12 cellular contexts compared by ENCODE assay signal in genomic region chr3:113546414-113546893, GRCh38. TPM values are rescaled to one million over a fixed set of nuclear protein-coding genes. Genes with fewer than 3 reads are reported as not detected.
A peak's percentile ranks its signal among the peaks of the same experiment; 100 is the strongest.
DNase-seq lines count a peak whose midpoint lies in the region; ATAC-seq and TF ChIP-seq lines count a peak whose summit lies in the region.
"Had no signal": no experiment of that assay in that cellular context is flagged by ENCODE, and none has a peak within 500 bp of the region (broad histone marks: within the 10 kb centered on the region; RNA-seq: fewer than 3 reads in every experiment).

No MANE protein-coding gene starts in this region.

- H3K4me3 Mint-ChIP-seq in stimulated activated naive CD8-positive, alpha-beta T cell treated with anti-CD3 and anti-CD28 coated beads, Interleukin-15, Interleukin-2, amounts not matched to agents 100 ng/mL and 50 ng/mL, for 24 hours, result peak overlapping the region; percentile 68
- no peak overlapping the region for H3K4me3 Mint-ChIP-seq in WTC11
- H3K4me3 Mint-ChIP-seq: brain had no signal

- no peak for ATAC-seq in stimulated activated naive CD8-positive, alpha-beta T cell treated with anti-CD3 and anti-CD28 coated beads, Interleukin-15, Interleukin-2, amounts not matched to agents 100 U/mL and 50 U/mL, for 24 hours
- ATAC-seq in HG02678 (IDR thresholded peaks at IDR 0.05; ENCODE audit: unreplicated experiment) (peak; percentile 88), HG03575 (IDR thresholded peaks at IDR 0.05; ENCODE audit: extremely low read depth, insufficient number of reproducible peaks, low FRiP score, unreplicated experiment) (peak; percentile 77), WTC11 (no peak)
- ATAC-seq: gastroesophageal sphincter had no signal

- CTCF ChIA-PET in WTC11 (lab: Charles Lee), result no interaction called here

- no peak overlapping the region for H3K27ac ChIP-seq in brain microvascular endothelial cell
- H3K27ac ChIP-seq: gastroesophageal sphincter had no signal

- H3K27ac Mint-ChIP-seq in stimulated activated naive CD8-positive, alpha-beta T cell treated with anti-CD3 and anti-CD28 coated beads, Interleukin-15, Interleukin-2, amounts not matched to agents 100 ng/mL and 50 ng/mL, for 24 hours, result peak overlapping the region; percentile 81
- H3K27ac Mint-ChIP-seq in WTC11, result no peak overlapping the region
- H3K27ac Mint-ChIP-seq: brain had no signal

- peaks cover 40% of the 10 kb centered on the region for H3K4me1 Mint-ChIP-seq in stimulated activated naive CD8-positive, alpha-beta T cell treated with anti-CD3 and anti-CD28 coated beads, Interleukin-15, Interleukin-2, amounts not matched to agents 100 ng/mL and 50 ng/mL, for 24 hours (ENCODE audit: low read depth)
- H3K4me1 Mint-ChIP-seq in WTC11, result no peaks in the 10 kb centered on the region
- H3K4me1 Mint-ChIP-seq: brain had no signal

- in situ Hi-C loops in brain microvascular endothelial cell (cut with HindIII; ENCODE audit: low pct_ligation_motif_present, low sequenced_read_pairs), result no loop called here

- H3K4me3 ChIP-seq in brain microvascular endothelial cell (ENCODE audit: low read depth, low read length), result no peak overlapping the region
- H3K4me3 ChIP-seq: gastroesophageal sphincter had no signal

- no peak for DNase-seq in stimulated activated naive CD8-positive, alpha-beta T cell treated with anti-CD3 and anti-CD28 coated beads, Interleukin-15, Interleukin-2, amounts not matched to agents 100 U/mL and 50 U/mL, for 24 hours
- no peak for DNase-seq in WTC11 (ENCODE audit: low spot score)
- DNase-seq in germinal center (ENCODE audit: low spot score), result no peak
- DNase-seq in NOMO-1 (lab: John Stamatoyannopoulos, UW; ENCODE audit: unreplicated experiment in 2 of 2), result no peak
- DNase-seq in brain microvascular endothelial cell, result no peak
- DNase-seq: NCI-H2107; stimulated activated CD4-positive, alpha-beta T cell treated with anti-CD3 and anti-CD28 coated beads, Interleukin-4, amount 100 ng/mL, for 24 hours had no signal

- no peaks in the 10 kb centered on the region for H3K27me3 Mint-ChIP-seq in stimulated activated naive CD8-positive, alpha-beta T cell treated with anti-CD3 and anti-CD28 coated beads, Interleukin-15, Interleukin-2, amounts not matched to agents 100 ng/mL and 50 ng/mL, for 24 hours
- H3K27me3 Mint-ChIP-seq in WTC11 (ENCODE audit: low read depth), result peaks cover 8% of the 10 kb centered on the region

- H3K27me3 ChIP-seq in brain microvascular endothelial cell (replicated peaks), result no peaks in the 10 kb centered on the region
- H3K27me3 ChIP-seq: gastroesophageal sphincter had no signal

- POLR2A ChIA-PET in WTC11 (lab: Charles Lee), result no interaction called here

- H3K36me3 ChIP-seq in brain microvascular endothelial cell (replicated peaks), result no peaks in the 10 kb centered on the region
- H3K36me3 ChIP-seq: gastroesophageal sphincter had no signal

- peaks cover 4% of the 10 kb centered on the region for H3K9me3 Mint-ChIP-seq in stimulated activated naive CD8-positive, alpha-beta T cell treated with anti-CD3 and anti-CD28 coated beads, Interleukin-15, Interleukin-2, amounts not matched to agents 100 ng/mL and 50 ng/mL, for 24 hours
- peaks cover 14% of the 10 kb centered on the region for H3K9me3 Mint-ChIP-seq in WTC11

- peaks cover 25% of the 10 kb centered on the region for H3K36me3 Mint-ChIP-seq in stimulated activated naive CD8-positive, alpha-beta T cell treated with anti-CD3 and anti-CD28 coated beads, Interleukin-15, Interleukin-2, amounts not matched to agents 100 ng/mL and 50 ng/mL, for 24 hours (ENCODE audit: low read depth)
- H3K36me3 Mint-ChIP-seq in WTC11, result no peaks in the 10 kb centered on the region
- H3K36me3 Mint-ChIP-seq: brain had no signal

- TF ChIP-seq CTCF in WTC11 (IDR thresholded peaks at IDR 0.05) (no peak), brain microvascular endothelial cell (IDR thresholded peaks at IDR 0.05; ENCODE audit: low read depth, low read length, missing control alignments) (no peak)

TF ChIP-seq in WTC11, 78 proteins besides CTCF, POLR2A, EP300 and RAD21:
- no peak for TF ChIP-seq SMAD4 (CRISPR knock-in tag; IDR thresholded peaks at IDR 0.05)
- TF ChIP-seq SP1 (CRISPR knock-in tag; conservative IDR thresholded peaks at IDR 0.05), result no peak
- TF ChIP-seq PREB (CRISPR knock-in tag; IDR thresholded peaks at IDR 0.05; ENCODE audit: borderline replicate concordance), result no peak
- TF ChIP-seq USF2 (CRISPR knock-in tag; IDR thresholded peaks at IDR 0.05), result no peak
- no peak for TF ChIP-seq ZNF121 (CRISPR knock-in tag; IDR thresholded peaks at IDR 0.05)
- TF ChIP-seq ZNF317 (CRISPR knock-in tag; IDR thresholded peaks at IDR 0.05; ENCODE audit: borderline replicate concordance, low read depth), result no peak
- TF ChIP-seq IRF2 (CRISPR knock-in tag; IDR thresholded peaks at IDR 0.05; ENCODE audit: borderline replicate concordance, low read depth), result no peak
- TF ChIP-seq NR3C1 (CRISPR knock-in tag; conservative IDR thresholded peaks at IDR 0.05; ENCODE audit: low read depth), result no peak
- TF ChIP-seq E2F5 (CRISPR knock-in tag; IDR thresholded peaks at IDR 0.05), result no peak
- no peak for TF ChIP-seq CDX4 (CRISPR knock-in tag; IDR thresholded peaks at IDR 0.05; ENCODE audit: borderline replicate concordance)
- no peak for TF ChIP-seq NR2C2 (CRISPR knock-in tag; IDR thresholded peaks at IDR 0.05)
- no peak for TF ChIP-seq ZNF423 (CRISPR knock-in tag; IDR thresholded peaks at IDR 0.05)
- no peak for TF ChIP-seq USF1 (CRISPR knock-in tag; IDR thresholded peaks at IDR 0.05)
- no peak for TF ChIP-seq AFF4 (CRISPR knock-in tag; IDR thresholded peaks at IDR 0.05; ENCODE audit: borderline replicate concordance)

RNA-seq across cellular contexts. Expression of gene SIDT1, which starts 14.1 kb away (rescaled TPM):
- 0.21 to 0.23 TPM (median 0.22 TPM) in 3 replicates for total RNA-seq in WTC11 (2021)

RNA-seq across cellular contexts. Expression of gene SPICE1, which starts 31.5 kb away (rescaled TPM):
- 16.8 to 19.7 TPM (median 17.7 TPM) in 3 replicates for total RNA-seq in WTC11 (2021)

Comparison
In these comparisons a context has a peak if more than half of its experiments do, and no peak if none do; other contexts are left out.
1. ATAC-seq: peak in HG02678 (single experiment) and HG03575 (single experiment); none in stimulated activated naive CD8-positive, alpha-beta T cell treated with anti-CD3 and anti-CD28 coated beads, Interleukin-15, Interleukin-2, amounts not matched to agents 100 U/mL and 50 U/mL, for 24 hours (single experiment) and WTC11 (single experiment).